Comparison of ENCODE assay signal across 1 cellular context in the genomic region with DNA sequence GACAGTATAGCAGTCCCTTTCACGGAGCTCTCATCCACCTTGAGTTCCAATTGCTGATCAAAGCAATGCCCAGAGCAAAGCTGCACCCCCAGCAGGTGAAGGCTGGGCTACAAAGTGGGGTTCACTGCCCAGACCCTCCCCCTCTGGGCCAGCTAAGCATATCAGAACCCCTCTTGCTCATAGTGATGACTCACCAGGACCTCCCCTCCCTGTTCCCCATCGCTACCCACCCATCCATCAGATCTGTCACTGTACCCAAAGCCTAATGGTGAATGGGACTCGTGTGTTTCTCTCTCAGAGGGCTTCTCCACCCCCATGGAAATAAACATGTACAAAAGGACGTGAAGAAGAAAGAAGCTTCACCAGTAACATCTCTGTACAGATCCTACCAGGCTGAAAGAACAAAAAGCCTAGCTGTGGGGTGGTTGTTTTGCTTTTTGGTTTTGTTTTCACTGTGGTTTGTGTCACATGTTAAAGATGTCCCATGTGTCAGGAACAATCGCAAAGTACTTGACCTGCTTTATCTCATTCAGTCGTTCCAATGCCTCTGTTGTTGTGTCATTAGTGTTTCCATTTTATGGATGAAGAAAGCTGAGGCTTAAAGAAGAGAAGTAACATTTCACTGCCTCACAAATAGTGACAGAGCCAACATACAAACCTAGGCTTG.
TF ChIP-seq lines count a peak whose summit lies in the region.

No MANE protein-coding gene starts in this region.

TF ChIP-seq in GM12878, 131 proteins besides CTCF, POLR2A, EP300 and RAD21 (continued from another document):
- TF ChIP-seq, protein P1, sequence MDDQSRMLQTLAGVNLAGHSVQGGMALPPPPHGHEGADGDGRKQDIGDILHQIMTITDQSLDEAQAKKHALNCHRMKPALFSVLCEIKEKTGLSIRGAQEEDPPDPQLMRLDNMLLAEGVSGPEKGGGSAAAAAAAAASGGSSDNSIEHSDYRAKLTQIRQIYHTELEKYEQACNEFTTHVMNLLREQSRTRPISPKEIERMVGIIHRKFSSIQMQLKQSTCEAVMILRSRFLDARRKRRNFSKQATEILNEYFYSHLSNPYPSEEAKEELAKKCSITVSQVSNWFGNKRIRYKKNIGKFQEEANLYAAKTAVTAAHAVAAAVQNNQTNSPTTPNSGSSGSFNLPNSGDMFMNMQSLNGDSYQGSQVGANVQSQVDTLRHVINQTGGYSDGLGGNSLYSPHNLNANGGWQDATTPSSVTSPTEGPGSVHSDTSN (IDR thresholded peaks at IDR 0.05; ENCODE audit: insufficient replicate concordance, low read depth, low read length), result peak; percentile 38
- TF ChIP-seq PAX8 (IDR thresholded peaks at IDR 0.05), result no peak
- no peak for TF ChIP-seq EED (IDR thresholded peaks at IDR 0.05; ENCODE audit: low read depth)
- TF ChIP-seq KAT2A (conservative IDR thresholded peaks at IDR 0.05; ENCODE audit: control insufficient read depth, low read depth, low read length), result no peak
- TF ChIP-seq, protein P2, sequence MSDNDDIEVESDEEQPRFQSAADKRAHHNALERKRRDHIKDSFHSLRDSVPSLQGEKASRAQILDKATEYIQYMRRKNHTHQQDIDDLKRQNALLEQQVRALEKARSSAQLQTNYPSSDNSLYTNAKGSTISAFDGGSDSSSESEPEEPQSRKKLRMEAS (IDR thresholded peaks at IDR 0.05; ENCODE audit: low read depth, low read length), result peak; percentile 61; the same call in 1 of the 2 replicates
- no peak for TF ChIP-seq YBX1 (IDR thresholded peaks at IDR 0.05)
- TF ChIP-seq MTA2 (IDR thresholded peaks at IDR 0.05; ENCODE audit: low read depth), result peak; percentile 23; the same call in 1 of the 2 replicates
- no peak for TF ChIP-seq MEF2A (IDR thresholded peaks at IDR 0.05; ENCODE audit: insufficient read depth, low read depth, low read length)
- peak; percentile 82 for TF ChIP-seq RAD51 (IDR thresholded peaks at IDR 0.05)
- peak; percentile 95 for TF ChIP-seq ZNF24 (IDR thresholded peaks at IDR 0.05)
- no peak for TF ChIP-seq HDGF (IDR thresholded peaks at IDR 0.05)
- TF ChIP-seq IKZF2 (IDR thresholded peaks at IDR 0.05), result peak; percentile 33 to 46; a peak in 2 of 4 replicates
- TF ChIP-seq, protein P3, sequence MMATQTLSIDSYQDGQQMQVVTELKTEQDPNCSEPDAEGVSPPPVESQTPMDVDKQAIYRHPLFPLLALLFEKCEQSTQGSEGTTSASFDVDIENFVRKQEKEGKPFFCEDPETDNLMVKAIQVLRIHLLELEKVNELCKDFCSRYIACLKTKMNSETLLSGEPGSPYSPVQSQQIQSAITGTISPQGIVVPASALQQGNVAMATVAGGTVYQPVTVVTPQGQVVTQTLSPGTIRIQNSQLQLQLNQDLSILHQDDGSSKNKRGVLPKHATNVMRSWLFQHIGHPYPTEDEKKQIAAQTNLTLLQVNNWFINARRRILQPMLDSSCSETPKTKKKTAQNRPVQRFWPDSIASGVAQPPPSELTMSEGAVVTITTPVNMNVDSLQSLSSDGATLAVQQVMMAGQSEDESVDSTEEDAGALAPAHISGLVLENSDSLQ (IDR thresholded peaks at IDR 0.05), result 0 out of 2 replicates have a peak, but pooled peaks have one; percentile 40
- TF ChIP-seq ATF7 (IDR thresholded peaks at IDR 0.05; ENCODE audit: low read depth), result peak; percentile 20; the same call in 1 of the 2 replicates
- TF ChIP-seq, protein P4, sequence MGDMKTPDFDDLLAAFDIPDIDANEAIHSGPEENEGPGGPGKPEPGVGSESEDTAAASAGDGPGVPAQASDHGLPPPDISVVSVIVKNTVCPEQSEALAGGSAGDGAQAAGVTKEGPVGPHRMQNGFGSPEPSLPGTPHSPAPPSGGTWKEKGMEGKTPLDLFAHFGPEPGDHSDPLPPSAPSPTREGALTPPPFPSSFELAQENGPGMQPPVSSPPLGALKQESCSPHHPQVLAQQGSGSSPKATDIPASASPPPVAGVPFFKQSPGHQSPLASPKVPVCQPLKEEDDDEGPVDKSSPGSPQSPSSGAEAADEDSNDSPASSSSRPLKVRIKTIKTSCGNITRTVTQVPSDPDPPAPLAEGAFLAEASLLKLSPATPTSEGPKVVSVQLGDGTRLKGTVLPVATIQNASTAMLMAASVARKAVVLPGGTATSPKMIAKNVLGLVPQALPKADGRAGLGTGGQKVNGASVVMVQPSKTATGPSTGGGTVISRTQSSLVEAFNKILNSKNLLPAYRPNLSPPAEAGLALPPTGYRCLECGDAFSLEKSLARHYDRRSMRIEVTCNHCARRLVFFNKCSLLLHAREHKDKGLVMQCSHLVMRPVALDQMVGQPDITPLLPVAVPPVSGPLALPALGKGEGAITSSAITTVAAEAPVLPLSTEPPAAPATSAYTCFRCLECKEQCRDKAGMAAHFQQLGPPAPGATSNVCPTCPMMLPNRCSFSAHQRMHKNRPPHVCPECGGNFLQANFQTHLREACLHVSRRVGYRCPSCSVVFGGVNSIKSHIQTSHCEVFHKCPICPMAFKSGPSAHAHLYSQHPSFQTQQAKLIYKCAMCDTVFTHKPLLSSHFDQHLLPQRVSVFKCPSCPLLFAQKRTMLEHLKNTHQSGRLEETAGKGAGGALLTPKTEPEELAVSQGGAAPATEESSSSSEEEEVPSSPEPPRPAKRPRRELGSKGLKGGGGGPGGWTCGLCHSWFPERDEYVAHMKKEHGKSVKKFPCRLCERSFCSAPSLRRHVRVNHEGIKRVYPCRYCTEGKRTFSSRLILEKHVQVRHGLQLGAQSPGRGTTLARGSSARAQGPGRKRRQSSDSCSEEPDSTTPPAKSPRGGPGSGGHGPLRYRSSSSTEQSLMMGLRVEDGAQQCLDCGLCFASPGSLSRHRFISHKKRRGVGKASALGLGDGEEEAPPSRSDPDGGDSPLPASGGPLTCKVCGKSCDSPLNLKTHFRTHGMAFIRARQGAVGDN (IDR thresholded peaks at IDR 0.05), result peak; percentile 84
